Comparison of ENCODE assay signal across 8 cellular contexts in the genomic region with DNA sequence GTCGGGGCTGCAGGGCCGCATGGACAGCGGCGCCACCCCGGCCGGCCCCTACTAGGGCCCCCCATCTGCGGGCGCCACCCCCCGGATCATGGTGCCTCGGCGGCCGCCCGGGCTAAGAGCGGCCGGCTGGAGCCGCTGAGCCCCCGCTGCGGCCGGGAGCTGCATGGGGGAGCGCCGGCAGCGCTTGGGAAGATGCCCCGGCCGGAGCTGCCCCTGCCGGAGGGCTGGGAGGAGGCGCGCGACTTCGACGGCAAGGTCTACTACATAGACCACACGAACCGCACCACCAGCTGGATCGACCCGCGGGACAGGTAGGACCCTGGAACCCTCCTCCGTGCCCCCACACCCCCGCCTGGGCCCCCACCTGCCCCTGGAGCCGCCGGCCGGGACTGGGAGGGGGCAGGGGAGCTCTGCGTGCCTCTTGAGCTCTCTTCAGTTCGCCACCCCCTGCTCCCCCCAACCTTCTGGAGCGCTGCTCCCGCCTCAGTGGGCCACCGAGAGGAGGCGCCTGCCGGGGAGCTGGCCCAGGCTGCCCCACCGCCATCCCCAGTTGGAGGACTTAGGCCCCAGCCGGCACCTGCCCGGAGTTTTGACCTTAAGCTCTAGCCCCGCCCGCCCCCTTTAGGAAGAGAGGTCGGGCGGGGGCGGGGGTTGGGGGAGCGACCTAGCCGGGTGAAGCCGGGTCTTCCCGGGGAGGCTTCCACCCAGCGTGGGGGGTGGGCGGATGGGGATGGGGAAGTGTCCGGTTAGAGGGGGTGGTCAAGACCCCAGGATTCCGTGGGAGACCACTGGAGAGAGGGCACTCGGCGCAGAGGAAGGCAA. TPM values are rescaled to one million over a fixed set of nuclear protein-coding genes. Genes with fewer than 3 reads are reported as not detected.
DNase-seq lines count a peak whose midpoint lies in the region; ATAC-seq and TF ChIP-seq lines count a peak whose summit lies in the region.

No MANE protein-coding gene starts in this region.

- no peak overlapping the region for H3K27ac ChIP-seq in vagina

- H3K9me3 ChIP-seq in vagina = no peaks in the 10 kb centered on the region

- H3K36me3 ChIP-seq in kidney epithelial cell (ENCODE audit: control insufficient read depth, insufficient read depth, low read length) (no peaks in the 10 kb centered on the region), vagina (no peaks in the 10 kb centered on the region)

- H3K4me3 ChIP-seq in kidney epithelial cell (ENCODE audit: low read depth, low read length) = peak overlapping the region; percentile 80
- peak overlapping the region; percentile 45 to 47 for H3K4me3 ChIP-seq in vagina

- TF ChIP-seq POLR2A in vagina (IDR thresholded peaks at IDR 0.05) = no peak

- H3K4me1 ChIP-seq in vagina = peaks cover 16% of the 10 kb centered on the region

- no peak overlapping the region for H3K27ac Mint-ChIP-seq in activated naive CD8-positive, alpha-beta T cell treated with anti-CD3 and anti-CD28 coated beads, Interleukin-2, amount 50 U/mL, for 24 hours
- H3K27ac Mint-ChIP-seq in effector memory CD8-positive, alpha-beta T cell = no peak overlapping the region

- H3K27me3 Mint-ChIP-seq in activated naive CD8-positive, alpha-beta T cell treated with anti-CD3 and anti-CD28 coated beads, Interleukin-2, amount 50 U/mL, for 24 hours = peaks cover 48% of the 10 kb centered on the region
- peaks cover 54 to 68% of the 10 kb centered on the region in 2 donors for H3K27me3 Mint-ChIP-seq in effector memory CD8-positive, alpha-beta T cell

- peak; percentile 18 for ATAC-seq in GM19043 (IDR thresholded peaks at IDR 0.05; ENCODE audit: low read depth, unreplicated experiment)
- peak; percentile 29 for ATAC-seq in HG03439 (IDR thresholded peaks at IDR 0.05; ENCODE audit: unreplicated experiment)
- ATAC-seq in activated naive CD8-positive, alpha-beta T cell treated with anti-CD3 and anti-CD28 coated beads, Interleukin-2, amount 50 U/mL, for 24 hours = peak; percentile 12
- no peak for ATAC-seq in effector memory CD8-positive, alpha-beta T cell (replicated peaks)

- H3K4me3 Mint-ChIP-seq in activated naive CD8-positive, alpha-beta T cell treated with anti-CD3 and anti-CD28 coated beads, Interleukin-2, amount 50 U/mL, for 24 hours = no peak overlapping the region
- H3K4me3 Mint-ChIP-seq in effector memory CD8-positive, alpha-beta T cell = peak overlapping the region in 1 of 2 donors; percentile 27

- TF ChIP-seq CTCF in kidney epithelial cell (IDR thresholded peaks at IDR 0.05; ENCODE audit: insufficient read depth, low read length, poor library complexity, severe bottlenecking) = peak; percentile 49
- TF ChIP-seq CTCF in vagina (IDR thresholded peaks at IDR 0.05) = no peak

- intact Hi-C loops in vagina (cut with DNase I) = no loop called here

- peak; percentile 26 for DNase-seq in AG08395 (ENCODE audit: low spot score)
- DNase-seq in activated naive CD8-positive, alpha-beta T cell treated with anti-CD3 and anti-CD28 coated beads, Interleukin-2, amount 50 U/mL, for 24 hours = no peak
- no peak for DNase-seq in kidney epithelial cell (ENCODE audit: low read depth)
- no peak for DNase-seq in vagina (ENCODE audit: extremely low spot score in 2 of 2)
- DNase-seq in effector CD8-positive, alpha-beta T cell (lab: John Stamatoyannopoulos, UW) = no peak
- DNase-seq in effector memory CD8-positive, alpha-beta T cell = no peak

- H3K27me3 ChIP-seq in kidney epithelial cell (ENCODE audit: control insufficient read depth, insufficient read depth, low read length) (no peaks in the 10 kb centered on the region), vagina (peaks cover 9% of the 10 kb centered on the region)

- no peaks in the 10 kb centered on the region for H3K9me3 Mint-ChIP-seq in activated naive CD8-positive, alpha-beta T cell treated with anti-CD3 and anti-CD28 coated beads, Interleukin-2, amount 50 U/mL, for 24 hours
- no peaks in the 10 kb centered on the region for H3K9me3 Mint-ChIP-seq in effector memory CD8-positive, alpha-beta T cell

- no peaks in the 10 kb centered on the region for H3K36me3 Mint-ChIP-seq in activated naive CD8-positive, alpha-beta T cell treated with anti-CD3 and anti-CD28 coated beads, Interleukin-2, amount 50 U/mL, for 24 hours (ENCODE audit: low read depth)
- H3K36me3 Mint-ChIP-seq in effector memory CD8-positive, alpha-beta T cell (ENCODE audit: insufficient read depth) = no peaks in the 10 kb centered on the region

- peaks cover 12% of the 10 kb centered on the region for H3K4me1 Mint-ChIP-seq in activated naive CD8-positive, alpha-beta T cell treated with anti-CD3 and anti-CD28 coated beads, Interleukin-2, amount 50 U/mL, for 24 hours
- H3K4me1 Mint-ChIP-seq in effector memory CD8-positive, alpha-beta T cell (ENCODE audit: low read depth in 2 of 2) = peaks cover 0 to 5% of the 10 kb centered on the region in 2 donors

RNA-seq across cellular contexts. Expression of a gene that starts 0.7 kb away (rescaled TPM):
- total RNA-seq in kidney epithelial cell (118 and 121 TPM in 2 replicates), vagina (18.7 TPM)
